Comparison of ENCODE assay signal across 13 cellular contexts in the genomic region with DNA sequence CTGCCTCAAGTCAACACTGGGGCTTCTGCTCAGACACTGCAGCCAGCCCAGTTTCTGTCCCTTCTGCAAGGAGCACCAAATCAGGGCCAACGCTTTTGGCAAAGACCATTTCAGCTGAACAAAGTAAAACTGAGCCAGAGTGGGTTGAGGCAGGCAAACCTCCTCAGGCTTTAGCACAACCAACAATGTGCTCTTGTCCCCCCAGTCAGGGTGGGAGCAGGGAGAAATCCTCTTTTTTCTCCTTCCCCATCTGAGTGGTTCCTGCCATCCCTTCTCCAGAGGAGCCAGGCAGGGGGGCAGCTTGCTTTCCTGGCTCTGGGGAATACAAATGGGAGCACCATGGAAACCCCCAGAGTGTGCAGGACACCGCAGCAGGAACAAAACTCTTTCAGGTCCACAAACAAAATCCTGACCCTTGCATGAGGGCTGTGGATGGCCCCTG. TPM values are rescaled to one million over a fixed set of nuclear protein-coding genes. Genes with fewer than 3 reads are reported as not detected.
DNase-seq lines count a peak whose midpoint lies in the region; ATAC-seq and TF ChIP-seq lines count a peak whose summit lies in the region.
"Had no signal": no experiment of that assay in that cellular context is flagged by ENCODE, and none has a peak within 500 bp of the region (broad histone marks: within the 10 kb centered on the region; RNA-seq: fewer than 3 reads in every experiment).

No MANE protein-coding gene starts in this region.

- no peaks in the 10 kb centered on the region for H3K9me3 Mint-ChIP-seq in activated T-helper 17 cell treated with anti-CD3 and anti-CD28 coated beads, Interleukin-2, amount 50 U/mL, for 72 hours
- no peaks in the 10 kb centered on the region for H3K9me3 Mint-ChIP-seq in stimulated activated memory B cell treated with anti-CD40 and anti-IgM and Interleukin-4, amounts not matched to agents 10 μg/mL and 1 μg/mL and 100 μg/mL, for 72 hours
- H3K9me3 Mint-ChIP-seq: neural progenitor cell had no signal

- H2AFZ ChIP-seq in Karpas-422 (ENCODE audit: low read length) = no peak overlapping the region
- H2AFZ ChIP-seq: neural progenitor cell had no signal

- TF ChIP-seq CTCF in esophagus squamous epithelium (IDR thresholded peaks at IDR 0.05) (no peak), thyroid gland (IDR thresholded peaks at IDR 0.05) (no peak), lower leg skin (IDR thresholded peaks at IDR 0.05) (no peak)

- intact Hi-C loops in esophagus squamous epithelium (cut with DNase I) (no loop called here), thyroid gland (cut with DNase I) (no loop called here), lower leg skin (cut with DNase I; ENCODE audit: low total_unique reads) (no loop called here)

- H3K36me3 Mint-ChIP-seq in activated T-helper 17 cell treated with anti-CD3 and anti-CD28 coated beads, Interleukin-2, amount 50 U/mL, for 72 hours (ENCODE audit: low read depth) = peaks cover 33% of the 10 kb centered on the region
- peaks cover 36% of the 10 kb centered on the region for H3K36me3 Mint-ChIP-seq in stimulated activated memory B cell treated with anti-CD40 and anti-IgM and Interleukin-4, amounts not matched to agents 10 μg/mL and 1 μg/mL and 100 μg/mL, for 72 hours

- H3K27ac Mint-ChIP-seq in activated T-helper 17 cell treated with anti-CD3 and anti-CD28 coated beads, Interleukin-2, amount 50 U/mL, for 72 hours = peak overlapping the region; percentile 92
- no peak overlapping the region for H3K27ac Mint-ChIP-seq in stimulated activated memory B cell treated with anti-CD40 and anti-IgM and Interleukin-4, amounts not matched to agents 10 μg/mL and 1 μg/mL and 100 μg/mL, for 72 hours
- H3K27ac Mint-ChIP-seq: neural progenitor cell had no signal

- H3K4me3 Mint-ChIP-seq in activated T-helper 17 cell treated with anti-CD3 and anti-CD28 coated beads, Interleukin-2, amount 50 U/mL, for 72 hours = peak overlapping the region; percentile 71
- no peak overlapping the region for H3K4me3 Mint-ChIP-seq in stimulated activated memory B cell treated with anti-CD40 and anti-IgM and Interleukin-4, amounts not matched to agents 10 μg/mL and 1 μg/mL and 100 μg/mL, for 72 hours
- H3K4me3 Mint-ChIP-seq: neural progenitor cell had no signal

- TF ChIP-seq POLR2A in esophagus squamous epithelium (IDR thresholded peaks at IDR 0.05) = no peak
- TF ChIP-seq POLR2A in thyroid gland (IDR thresholded peaks at IDR 0.05) = no peak
- TF ChIP-seq POLR2A in lower leg skin (IDR thresholded peaks at IDR 0.05) = no peak

- no peaks in the 10 kb centered on the region for H3K9me3 ChIP-seq in Karpas-422 (ENCODE audit: low read length)
- H3K9me3 ChIP-seq in esophagus squamous epithelium = no peaks in the 10 kb centered on the region
- no peaks in the 10 kb centered on the region for H3K9me3 ChIP-seq in thyroid gland
- H3K9me3 ChIP-seq: body of pancreas had no signal

- no peaks in the 10 kb centered on the region for H3K27me3 ChIP-seq in Karpas-422 (ENCODE audit: low read length)
- no peaks in the 10 kb centered on the region for H3K27me3 ChIP-seq in esophagus squamous epithelium
- no peaks in the 10 kb centered on the region for H3K27me3 ChIP-seq in rectal smooth muscle tissue (ENCODE audit: control insufficient read depth, insufficient read depth, low read length)
- H3K27me3 ChIP-seq in thyroid gland = no peaks in the 10 kb centered on the region
- H3K27me3 ChIP-seq: body of pancreas, neural progenitor cell had no signal

- H3K27me3 Mint-ChIP-seq in activated T-helper 17 cell treated with anti-CD3 and anti-CD28 coated beads, Interleukin-2, amount 50 U/mL, for 72 hours = no peaks in the 10 kb centered on the region
- no peaks in the 10 kb centered on the region for H3K27me3 Mint-ChIP-seq in stimulated activated memory B cell treated with anti-CD40 and anti-IgM and Interleukin-4, amounts not matched to agents 10 μg/mL and 1 μg/mL and 100 μg/mL, for 72 hours

- H3K4me2 ChIP-seq in Karpas-422 (ENCODE audit: low read depth, low read length, poor library complexity, severe bottlenecking) = peak overlapping the region; percentile 55
- H3K4me2 ChIP-seq: neural progenitor cell had no signal

- peak overlapping the region; percentile 62 for H3K9ac ChIP-seq in Karpas-422 (ENCODE audit: low read length)
- no peak overlapping the region for H3K9ac ChIP-seq in rectal smooth muscle tissue (ENCODE audit: low read length)
- H3K9ac ChIP-seq: neural progenitor cell had no signal

- peaks cover 76% of the 10 kb centered on the region for H3K4me1 ChIP-seq in Karpas-422 (ENCODE audit: low read length)
- peaks cover 0 to 92% (median 1%) of the 10 kb centered on the region in 3 donors for H3K4me1 ChIP-seq in esophagus squamous epithelium
- peaks cover 29% of the 10 kb centered on the region for H3K4me1 ChIP-seq in rectal smooth muscle tissue (ENCODE audit: control insufficient read depth, insufficient read depth, low read length)
- H3K4me1 ChIP-seq in thyroid gland = peaks cover 0 to 3% of the 10 kb centered on the region in 2 donors
- H3K4me1 ChIP-seq: body of pancreas had no signal

- H3K9me2 ChIP-seq in Karpas-422 (replicated peaks; ENCODE audit: insufficient read depth, low read length) = no peaks in the 10 kb centered on the region

- H3K4me1 Mint-ChIP-seq in activated T-helper 17 cell treated with anti-CD3 and anti-CD28 coated beads, Interleukin-2, amount 50 U/mL, for 72 hours = peaks cover 33% of the 10 kb centered on the region
- H3K4me1 Mint-ChIP-seq in stimulated activated memory B cell treated with anti-CD40 and anti-IgM and Interleukin-4, amounts not matched to agents 10 μg/mL and 1 μg/mL and 100 μg/mL, for 72 hours = peaks cover 46% of the 10 kb centered on the region

- no peak for ATAC-seq in activated T-helper 17 cell treated with anti-CD3 and anti-CD28 coated beads, Interleukin-2, amount 50 U/mL, for 72 hours (replicated peaks)
- ATAC-seq in GM21825 (IDR thresholded peaks at IDR 0.05; ENCODE audit: unreplicated experiment) = no peak
- ATAC-seq in stimulated activated memory B cell treated with anti-CD40 and anti-IgM and Interleukin-4, amounts not matched to agents 10 μg/mL and 1 μg/mL and 100 μg/mL, for 72 hours = no peak
- ATAC-seq: body of pancreas had no signal

- H4K20me1 ChIP-seq in Karpas-422 (ENCODE audit: insufficient read depth, low read depth, low read length) = no peaks in the 10 kb centered on the region

- H3K36me3 ChIP-seq in Karpas-422 (ENCODE audit: insufficient read depth, low read length) = peaks cover 13% of the 10 kb centered on the region; the same call in 1 of the 2 replicates
- peaks cover 7 to 98% (median 18%) of the 10 kb centered on the region in 3 donors for H3K36me3 ChIP-seq in esophagus squamous epithelium
- H3K36me3 ChIP-seq in rectal smooth muscle tissue (ENCODE audit: control insufficient read depth, insufficient read depth, low read length) = peaks cover 33% of the 10 kb centered on the region
- peaks cover 8 to 26% of the 10 kb centered on the region in 2 donors for H3K36me3 ChIP-seq in thyroid gland
- H3K36me3 ChIP-seq: neural progenitor cell had no signal

- peak overlapping the region; percentile 82 for H3K27ac ChIP-seq in Karpas-422 (ENCODE audit: low read length)
- peak overlapping the region in 3 of 4 donors; percentile 2 to 48 (median 46) for H3K27ac ChIP-seq in esophagus squamous epithelium
- H3K27ac ChIP-seq in rectal smooth muscle tissue (ENCODE audit: low read depth, low read length) = peak overlapping the region; percentile 21
- no peak overlapping the region for H3K27ac ChIP-seq in thyroid gland
- H3K27ac ChIP-seq: body of pancreas, neural progenitor cell had no signal

- WGBS in esophagus squamous epithelium, 2 donors = 100% methylated on average over 1 of the region's 2 CpGs; no CpG with 5 or more reads in 1 of the 2 donors
- 76 to 93% methylated on average over 1 to 2 of the region's 2 CpGs for WGBS in thyroid gland, 2 donors
- WGBS in lower leg skin, 2 donors = 80 to 83% methylated on average over 2 of the region's 2 CpGs

- no peak overlapping the region; the same call in 1 of the 2 replicates for H3K4me3 ChIP-seq in Karpas-422 (ENCODE audit: low read length)
- H3K4me3 ChIP-seq in esophagus squamous epithelium = no peak overlapping the region
- no peak overlapping the region for H3K4me3 ChIP-seq in rectal smooth muscle tissue (ENCODE audit: low read length)
- no peak overlapping the region for H3K4me3 ChIP-seq in thyroid gland (replicated peaks in 1 of 3)
- no peak overlapping the region for H3K4me3 ChIP-seq in lower leg skin (ENCODE audit: low read depth, poor library complexity, severe bottlenecking)
- H3K4me3 ChIP-seq: body of pancreas, lung, neural progenitor cell had no signal

- DNase-seq in Karpas-422 (no peak), esophagus squamous epithelium (lab: John Stamatoyannopoulos, UW) (no peak), thyroid gland (no peak), lower leg skin (ENCODE audit: low spot score in 2 of 2) (no peak)
- DNase-seq: body of pancreas, HCEC 1CT, NCI-H2107 had no signal

- H3K79me2 ChIP-seq in Karpas-422 (ENCODE audit: low read length) = peaks cover 76% of the 10 kb centered on the region

RNA-seq across cellular contexts. Expression of gene CAMK2G, which starts 14.3 kb away (rescaled TPM):
- total RNA-seq in Karpas-422 (2014; rRNA removed; shearing (Covaris generic); ENCODE audit: low replicate concordance) = 28.2 and 33.5 TPM in 2 replicates
- total RNA-seq in activated T-helper 17 cell treated with anti-CD3 and anti-CD28 coated beads, Interleukin-2, amount 50 U/mL, for 72 hours = 10 to 100 TPM; 19.5 to 23.2 TPM
- total RNA-seq in esophagus squamous epithelium (10 to 100 TPM; 15.5 to 37.0 (median 28.6) TPM), thyroid gland (10 to 100 TPM; 21.2 to 27.4 (median 22.3) TPM), lower leg skin (10 to 100 TPM; 20.0 to 27.9 (median 24.2) TPM)

RNA-seq across cellular contexts. Expression of gene NDST2, which starts 48.7 kb away (rescaled TPM):
- 38.2 and 47.0 TPM in 2 replicates for total RNA-seq in Karpas-422 (2014; rRNA removed; shearing (Covaris generic); ENCODE audit: low replicate concordance)
- 10 to 100 TPM; 41.2 to 64.0 TPM for total RNA-seq in activated T-helper 17 cell treated with anti-CD3 and anti-CD28 coated beads, Interleukin-2, amount 50 U/mL, for 72 hours
- 10 to 100 TPM; 20.6 to 30.3 (median 22.3) TPM for total RNA-seq in esophagus squamous epithelium
- total RNA-seq in thyroid gland = 10 to 100 TPM; 12.1 to 31.0 (median 25.0) TPM
- 10 to 100 TPM; 16.7 to 41.5 (median 37.4) TPM for total RNA-seq in lower leg skin

RNA-seq across cellular contexts. Expression of gene PLAU, which starts 50.9 kb away (rescaled TPM):
- 3.2 and 6.3 TPM in 2 replicates for total RNA-seq in Karpas-422 (2014; rRNA removed; shearing (Covaris generic); ENCODE audit: low replicate concordance)
- under 1 TPM; 0.37 to 0.67 TPM for total RNA-seq in activated T-helper 17 cell treated with anti-CD3 and anti-CD28 coated beads, Interleukin-2, amount 50 U/mL, for 72 hours
- 10 to 100 TPM in 2 of 4 donors, 1 to 10 TPM in 2; 8.8 to 15.9 (median 11.9) TPM for total RNA-seq in esophagus squamous epithelium
- 10 to 100 TPM in 1 of 4 donors, 1 to 10 TPM in 3; 3.8 to 13.3 (median 7.3) TPM for total RNA-seq in thyroid gland
- total RNA-seq in lower leg skin = 10 to 100 TPM; 12.7 to 28.5 (median 14.7) TPM

Comparison
In these comparisons a context has a peak if more than half of its experiments do, and no peak if none do; other contexts are left out.
1. H3K27ac ChIP-seq: peak in Karpas-422 (single experiment), esophagus squamous epithelium (3 of 4) and rectal smooth muscle tissue (single experiment); none in thyroid gland (0 of 3).